In genomic region chr22:28229566-28230483, GRCh38 we compare ENCODE assay signal across 1 cellular context.
TF ChIP-seq lines count a peak whose summit lies in the region.

No MANE protein-coding gene starts in this region.

TF ChIP-seq in SK-N-SH treated with all-trans-retinoic acid at 6 μM for 48 hours, 23 proteins besides CTCF, POLR2A, EP300 and RAD21 (continued from another document):
- TF ChIP-seq ZNF565 (CRISPR knock-in tag; conservative IDR thresholded peaks at IDR 0.05; ENCODE audit: low read depth) (no peak), POU6F1 (CRISPR knock-in tag; IDR thresholded peaks at IDR 0.05; ENCODE audit: borderline replicate concordance, low read depth) (no peak), TOX (CRISPR knock-in tag; IDR thresholded peaks at IDR 0.05; ENCODE audit: borderline replicate concordance) (no peak), ESRRG (CRISPR knock-in tag; IDR thresholded peaks at IDR 0.05) (no peak), ARNTL (CRISPR knock-in tag; IDR thresholded peaks at IDR 0.05; ENCODE audit: borderline replicate concordance, low read depth) (no peak)
